14 cellular contexts compared by ENCODE assay signal in the genomic region with DNA sequence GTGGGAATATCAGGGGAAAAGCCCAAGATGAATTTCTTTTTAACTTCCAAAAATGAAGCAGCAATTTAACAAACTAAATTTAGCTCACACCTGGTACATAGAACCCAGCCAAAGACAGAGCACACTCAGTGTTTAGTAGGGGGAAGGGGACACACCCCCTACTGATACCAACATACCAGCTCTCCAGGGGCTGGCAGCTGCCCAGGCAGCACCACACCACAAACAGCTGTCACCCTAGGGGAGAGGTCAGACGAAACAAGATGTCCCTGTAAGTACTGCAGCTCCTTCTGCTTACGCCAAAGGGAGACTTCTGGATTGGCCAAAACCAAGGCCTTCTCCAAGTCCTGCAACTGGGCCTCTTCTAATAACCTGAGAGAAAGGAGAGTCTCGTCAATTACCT. TPM values are rescaled to one million over a fixed set of nuclear protein-coding genes. Genes with fewer than 3 reads are reported as not detected.
DNase-seq lines count a peak whose midpoint lies in the region; ATAC-seq and TF ChIP-seq lines count a peak whose summit lies in the region.
"Had no signal": no experiment of that assay in that cellular context is flagged by ENCODE, and none has a peak within 500 bp of the region (broad histone marks: within the 10 kb centered on the region; RNA-seq: fewer than 3 reads in every experiment).

No MANE protein-coding gene starts in this region.

- H3K4me3 Mint-ChIP-seq in activated CD4-positive, alpha-beta memory T cell treated with anti-CD3 and anti-CD28 coated beads, Interleukin-2, amount 10 ng/mL, durations not matched to agents 7 days and 5 days = no peak overlapping the region
- H3K4me3 Mint-ChIP-seq in activated CD4-positive, alpha-beta memory T cell treated with anti-CD3 and anti-CD28 coated beads for 36 hours = no peak overlapping the region
- H3K4me3 Mint-ChIP-seq in HFFc6 = no peak overlapping the region
- H3K4me3 Mint-ChIP-seq: type B pancreatic cell had no signal

- no peak overlapping the region for H3K9ac ChIP-seq in MM.1S (ENCODE audit: low read length)

- no peaks in the 10 kb centered on the region for H4K20me1 ChIP-seq in MM.1S (ENCODE audit: insufficient read depth, low read length)

- no peak for TF ChIP-seq CTCF in MM.1S (IDR thresholded peaks at IDR 0.05; ENCODE audit: low read length)
- no peak for TF ChIP-seq CTCF in psoas muscle (IDR thresholded peaks at IDR 0.05)
- TF ChIP-seq CTCF in HFFc6 (IDR thresholded peaks at IDR 0.05) = no peak

- H3K36me3 Mint-ChIP-seq in activated CD4-positive, alpha-beta memory T cell treated with anti-CD3 and anti-CD28 coated beads, Interleukin-2, amount 10 ng/mL, durations not matched to agents 7 days and 5 days (ENCODE audit: low read depth) = peaks cover 42% of the 10 kb centered on the region
- H3K36me3 Mint-ChIP-seq in activated CD4-positive, alpha-beta memory T cell treated with anti-CD3 and anti-CD28 coated beads for 36 hours = peaks cover 46% of the 10 kb centered on the region
- peaks cover 11% of the 10 kb centered on the region for H3K36me3 Mint-ChIP-seq in HFFc6 (ENCODE audit: low read depth)

- H3K36me3 ChIP-seq in MM.1S (replicated peaks; ENCODE audit: insufficient read depth, low read length) = peaks cover 6% of the 10 kb centered on the region
- peaks cover 0 to 47% of the 10 kb centered on the region in 2 donors for H3K36me3 ChIP-seq in psoas muscle (ENCODE audit: insufficient read depth in 1 of 2, low read depth in 1 of 2)

- no peaks in the 10 kb centered on the region for H3K27me3 Mint-ChIP-seq in activated CD4-positive, alpha-beta memory T cell treated with anti-CD3 and anti-CD28 coated beads, Interleukin-2, amount 10 ng/mL, durations not matched to agents 7 days and 5 days
- no peaks in the 10 kb centered on the region for H3K27me3 Mint-ChIP-seq in activated CD4-positive, alpha-beta memory T cell treated with anti-CD3 and anti-CD28 coated beads for 36 hours
- no peaks in the 10 kb centered on the region for H3K27me3 Mint-ChIP-seq in HFFc6 (ENCODE audit: insufficient read depth)
- H3K27me3 Mint-ChIP-seq: type B pancreatic cell had no signal

- no peak overlapping the region for H3K27ac ChIP-seq in MM.1S (ENCODE audit: low read length)
- H3K27ac ChIP-seq in psoas muscle = peak overlapping the region; percentile 75

- H3K4me1 Mint-ChIP-seq in activated CD4-positive, alpha-beta memory T cell treated with anti-CD3 and anti-CD28 coated beads, Interleukin-2, amount 10 ng/mL, durations not matched to agents 7 days and 5 days = peaks cover 26% of the 10 kb centered on the region
- peaks cover 25% of the 10 kb centered on the region for H3K4me1 Mint-ChIP-seq in activated CD4-positive, alpha-beta memory T cell treated with anti-CD3 and anti-CD28 coated beads for 36 hours (ENCODE audit: low read depth)
- H3K4me1 Mint-ChIP-seq in HFFc6 (ENCODE audit: low read depth) = no peaks in the 10 kb centered on the region

- peaks cover 42% of the 10 kb centered on the region for H3K79me2 ChIP-seq in MM.1S (ENCODE audit: low read length)

- H3K9me3 ChIP-seq in MM.1S (replicated peaks; ENCODE audit: insufficient read depth, low read length) = no peaks in the 10 kb centered on the region
- H3K9me3 ChIP-seq in psoas muscle = no peaks in the 10 kb centered on the region

- H3K27ac Mint-ChIP-seq in activated CD4-positive, alpha-beta memory T cell treated with anti-CD3 and anti-CD28 coated beads, Interleukin-2, amount 10 ng/mL, durations not matched to agents 7 days and 5 days = peak overlapping the region; percentile 87
- H3K27ac Mint-ChIP-seq in activated CD4-positive, alpha-beta memory T cell treated with anti-CD3 and anti-CD28 coated beads for 36 hours = no peak overlapping the region
- no peak overlapping the region for H3K27ac Mint-ChIP-seq in HFFc6
- H3K27ac Mint-ChIP-seq: type B pancreatic cell had no signal

- POLR2A ChIA-PET in activated CD4-positive, alpha-beta memory T cell treated with anti-CD3 and anti-CD28 coated beads, Interleukin-2, amount 10 ng/mL, durations not matched to agents 7 days and 5 days (lab: Charles Lee) = interaction anchor here (3.2 to 4.1 kb wide), 2 partner anchors 26 to 36 kb away, joined by 17 to 18 read pairs; a partner anchor contains a TSS
- POLR2A ChIA-PET in activated CD4-positive, alpha-beta memory T cell treated with anti-CD3 and anti-CD28 coated beads for 36 hours (lab: Charles Lee) = interaction anchor here (0.5 to 1.7 kb wide), 2 partner anchors 15 to 26 kb away, joined by 3 to 4 read pairs; a partner anchor contains a TSS

- no peaks in the 10 kb centered on the region for H3K9me3 Mint-ChIP-seq in activated CD4-positive, alpha-beta memory T cell treated with anti-CD3 and anti-CD28 coated beads, Interleukin-2, amount 10 ng/mL, durations not matched to agents 7 days and 5 days
- no peaks in the 10 kb centered on the region for H3K9me3 Mint-ChIP-seq in activated CD4-positive, alpha-beta memory T cell treated with anti-CD3 and anti-CD28 coated beads for 36 hours
- H3K9me3 Mint-ChIP-seq in HFFc6 = no peaks in the 10 kb centered on the region
- H3K9me3 Mint-ChIP-seq: type B pancreatic cell had no signal

- CTCF ChIA-PET in activated CD4-positive, alpha-beta memory T cell treated with anti-CD3 and anti-CD28 coated beads, Interleukin-2, amount 10 ng/mL, durations not matched to agents 7 days and 5 days (lab: Charles Lee) = interaction anchor here (0.7 to 2.0 kb wide), 15 partner anchors 12 to 361 kb away, joined by 3 to 7 read pairs (median 3); a partner anchor contains a TSS
- CTCF ChIA-PET in activated CD4-positive, alpha-beta memory T cell treated with anti-CD3 and anti-CD28 coated beads for 36 hours (lab: Charles Lee) = interaction anchor here (0.6 to 2.0 kb wide), 5 partner anchors 14 to 422 kb away, joined by 3 to 4 read pairs (median 4); a partner anchor contains a TSS

- H3F3A ChIP-seq in MM.1S (ENCODE audit: insufficient read depth, low read length) = no peaks in the 10 kb centered on the region

- intact Hi-C loops in activated CD4-positive, alpha-beta memory T cell treated with anti-CD3 and anti-CD28 coated beads for 36 hours (cut with micrococcal nuclease) = no loop called here
- intact Hi-C loops in psoas muscle (cut with DNase I) = no loop called here

- 34 to 60% (median 36%) methylated on average over 3 of the region's 3 CpGs for WGBS in psoas muscle, 3 donors

- H3K4me3 ChIP-seq in MM.1S (ENCODE audit: low read length) (no peak overlapping the region), psoas muscle (no peak overlapping the region)

- ATAC-seq in psoas muscle = peak; percentile 84 to 97 (median 94)

- H3K4me2 ChIP-seq in MM.1S (ENCODE audit: low read depth, low read length) = no peak overlapping the region

- no peaks in the 10 kb centered on the region for H3K9me2 ChIP-seq in MM.1S (replicated peaks; ENCODE audit: insufficient read depth, low read length)

- H3K4me1 ChIP-seq in MM.1S (ENCODE audit: low read length) (peaks cover 20% of the 10 kb centered on the region), psoas muscle (peaks cover 16% of the 10 kb centered on the region)

- H3K27me3 ChIP-seq in MM.1S (replicated peaks; ENCODE audit: insufficient read depth, low read length) = no peaks in the 10 kb centered on the region
- H3K27me3 ChIP-seq in psoas muscle (ENCODE audit: insufficient read depth in 3 of 3, low read length in 2 of 3) = no peaks in the 10 kb centered on the region

- H2AFZ ChIP-seq in MM.1S (ENCODE audit: low read length) = no peak overlapping the region

- DNase-seq in activated CD4-positive, alpha-beta memory T cell treated with anti-CD3 and anti-CD28 coated beads, Interleukin-2, amount 10 ng/mL, durations not matched to agents 7 days and 5 days = no peak
- no peak for DNase-seq in activated CD4-positive, alpha-beta memory T cell treated with anti-CD3 and anti-CD28 coated beads for 36 hours
- DNase-seq in MM.1S (peak; percentile 14), astrocyte of the hippocampus (ENCODE audit: low read depth, low spot score) (peak; percentile 26), psoas muscle (peak; percentile 42 to 81), NCI-H187 (lab: John Stamatoyannopoulos, UW) (no peak), HFFc6 (no peak), NCI-H510A (lab: John Stamatoyannopoulos, UW) (no peak)
- DNase-seq: activated CD4-positive, alpha-beta T cell treated with anti-CD3 and anti-CD28 coated beads, Interleukin-2, amount 50 U/mL, for 1 hour; cortex of kidney; DMS79 treated with DMSO at 0.1 percent for 48 hours; KG1; NCI-H2081 treated with DMSO at 0.1 percent for 48 hours had no signal

RNA-seq across cellular contexts. Expression of a gene that starts 26.0 kb away (rescaled TPM):
- 10 to 100 TPM; 38.2 to 39.4 TPM for total RNA-seq in activated CD4-positive, alpha-beta memory T cell treated with anti-CD3 and anti-CD28 coated beads, Interleukin-2, amount 10 ng/mL, durations not matched to agents 7 days and 5 days
- total RNA-seq in activated CD4-positive, alpha-beta memory T cell treated with anti-CD3 and anti-CD28 coated beads for 36 hours = 10 to 100 TPM; 39.1 to 40.2 TPM
- 10 to 100 TPM; 14.2 to 27.2 (median 24.6) TPM for total RNA-seq in psoas muscle
- polyA plus RNA-seq in psoas muscle = 10 to 100 TPM in 1 of 3 donors, 1 to 10 TPM in 2; 7.5 to 14.6 (median 9.8) TPM
- total RNA-seq in HFFc6 (2021; fragmentation: NEBNext Ultra II Directional; extraction: Animal tissue kit (Norgen Biotek cat#: 25700)) = 10 to 100 TPM; 17.4 to 25.4 (median 18.4) TPM

RNA-seq across cellular contexts. Expression of a gene that starts 36.1 kb away (rescaled TPM):
- 10 to 100 TPM; 37.5 to 39.0 TPM for total RNA-seq in activated CD4-positive, alpha-beta memory T cell treated with anti-CD3 and anti-CD28 coated beads, Interleukin-2, amount 10 ng/mL, durations not matched to agents 7 days and 5 days
- 10 to 100 TPM; 32.4 to 34.2 TPM for total RNA-seq in activated CD4-positive, alpha-beta memory T cell treated with anti-CD3 and anti-CD28 coated beads for 36 hours
- total RNA-seq in psoas muscle = 10 to 100 TPM in 3 of 4 donors, 1 to 10 TPM in 1; 8.6 to 14.4 (median 11.1) TPM
- 10 to 100 TPM in 1 of 3 donors, 1 to 10 TPM in 2; 3.0 to 13.3 (median 3.8) TPM for polyA plus RNA-seq in psoas muscle
- 10 to 100 TPM in 5 of 6 experiments, 1 to 10 TPM in 1; 8.8 to 11.5 (median 10.8) TPM for total RNA-seq in HFFc6 (2021; fragmentation: NEBNext Ultra II Directional; extraction: Animal tissue kit (Norgen Biotek cat#: 25700))

Comparison
In these comparisons a context has a peak if more than half of its experiments do, and no peak if none do; other contexts are left out.
1. DNase-seq: peak in MM.1S (single experiment), astrocyte of the hippocampus (single experiment) and psoas muscle (2 of 2); none in activated CD4-positive, alpha-beta memory T cell treated with anti-CD3 and anti-CD28 coated beads, Interleukin-2, amount 10 ng/mL, durations not matched to agents 7 days and 5 days (single experiment), activated CD4-positive, alpha-beta memory T cell treated with anti-CD3 and anti-CD28 coated beads for 36 hours (single experiment), NCI-H187 (0 of 2), HFFc6 (single experiment) and NCI-H510A (single experiment).